In genomic region chr15:52788099-52788986, GRCh38 we compare ENCODE assay signal across 2 cellular contexts.
TF ChIP-seq lines count a peak whose summit lies in the region.

No MANE protein-coding gene starts in this region.

TF ChIP-seq in IMR-90, 13 proteins besides CTCF, POLR2A, EP300 and RAD21:
- TF ChIP-seq CEBPB (IDR thresholded peaks at IDR 0.05; ENCODE audit: low read depth, low read length) (no peak), ELK1 (IDR thresholded peaks at IDR 0.05; ENCODE audit: borderline replicate concordance, low read depth, low read length) (no peak), MAZ (IDR thresholded peaks at IDR 0.05; ENCODE audit: borderline replicate concordance, low read depth, low read length) (no peak), BHLHE40 (IDR thresholded peaks at IDR 0.05; ENCODE audit: low read depth, low read length) (no peak), SMC3 (IDR thresholded peaks at IDR 0.05; ENCODE audit: low read depth, low read length) (no peak), USF2 (IDR thresholded peaks at IDR 0.05; ENCODE audit: low read depth, low read length) (no peak), RCOR1 (IDR thresholded peaks at IDR 0.05; ENCODE audit: insufficient replicate concordance, low read length) (no peak), FOS (IDR thresholded peaks at IDR 0.05; ENCODE audit: low read depth, low read length) (no peak), MXI1 (IDR thresholded peaks at IDR 0.05; ENCODE audit: borderline replicate concordance, low read depth, low read length) (no peak), MAFK (IDR thresholded peaks at IDR 0.05; ENCODE audit: low read depth, low read length) (no peak)

TF ChIP-seq in H1, 55 proteins besides CTCF, POLR2A, EP300 and RAD21:
- peak; percentile 7 for TF ChIP-seq ASH2L (IDR thresholded peaks at IDR 0.05; ENCODE audit: low read length)
- peak; percentile 94 for TF ChIP-seq EZH2 (IDR thresholded peaks at IDR 0.05; ENCODE audit: low read depth, low read length, severe bottlenecking)
- no peak for TF ChIP-seq TCF12 (IDR thresholded peaks at IDR 0.05; ENCODE audit: low read depth, low read length)
- no peak for TF ChIP-seq KDM5A (IDR thresholded peaks at IDR 0.05; ENCODE audit: low read length)
- TF ChIP-seq SUZ12 (IDR thresholded peaks at IDR 0.05; ENCODE audit: low read length): peak; percentile 94
- TF ChIP-seq FOSL1 (IDR thresholded peaks at IDR 0.05; ENCODE audit: insufficient read depth, low read depth, low read length): no peak
- peak; percentile 64 for TF ChIP-seq MAX (IDR thresholded peaks at IDR 0.05)
- TF ChIP-seq E2F6 (IDR thresholded peaks at IDR 0.05): peak; percentile 61
- TF ChIP-seq RNF2 (IDR thresholded peaks at IDR 0.05; ENCODE audit: borderline replicate concordance, low read depth, low read length, missing control alignments, poor library complexity, severe bottlenecking): peak; percentile 73
